In the genomic region with DNA sequence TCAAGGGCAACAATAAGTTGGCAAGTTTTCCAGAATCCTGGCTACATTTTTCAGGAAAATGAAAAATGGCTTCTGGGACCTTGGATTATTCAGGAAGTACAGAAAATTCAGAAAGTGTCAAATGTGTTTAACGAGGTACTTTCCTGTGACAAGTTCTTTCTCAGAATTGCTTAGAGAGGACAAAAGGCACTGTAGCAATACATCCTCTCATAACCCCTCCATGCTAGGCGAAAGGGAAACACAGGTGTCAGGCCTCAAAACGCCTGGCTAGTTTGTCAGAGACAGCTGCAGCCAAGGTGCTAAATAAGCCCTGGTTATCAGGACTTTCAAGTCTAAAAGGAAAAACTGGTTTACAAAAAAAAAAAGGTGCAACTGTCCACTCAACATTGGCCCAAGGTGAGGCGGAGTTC, we compare ENCODE assay signal across 13 cellular contexts.
DNase-seq lines count a peak whose midpoint lies in the region; ATAC-seq and TF ChIP-seq lines count a peak whose summit lies in the region.
"Had no signal": no experiment of that assay in that cellular context is flagged by ENCODE, and none has a peak within 500 bp of the region (broad histone marks: within the 10 kb centered on the region; RNA-seq: fewer than 3 reads in every experiment).

No MANE protein-coding gene starts in this region.

- H3K36me3 Mint-ChIP-seq in chondrocyte (ENCODE audit: low read depth), result peaks cover 14% of the 10 kb centered on the region

- no peaks in the 10 kb centered on the region for H3K36me3 ChIP-seq in body of pancreas (replicated peaks in 1 of 2; ENCODE audit: insufficient read depth in 1 of 2, low read depth in 2 of 2)

- TF ChIP-seq CTCF in body of pancreas (IDR thresholded peaks at IDR 0.05), result no peak
- no peak for TF ChIP-seq CTCF in chondrocyte (IDR thresholded peaks at IDR 0.05)

- H3K9me3 Mint-ChIP-seq in chondrocyte (ENCODE audit: low read depth), result peaks cover 3% of the 10 kb centered on the region

- no peaks in the 10 kb centered on the region for H3K9me3 ChIP-seq in body of pancreas
- H3K9me3 ChIP-seq: testis had no signal

- no peak overlapping the region for H3K4me3 ChIP-seq in body of pancreas
- H3K4me3 ChIP-seq: testis had no signal

- peak overlapping the region in 3 of 4 donors; percentile 32 to 73 (median 53) for H3K27ac ChIP-seq in body of pancreas
- H3K27ac ChIP-seq: C4-2B had no signal

- no peaks in the 10 kb centered on the region for H3K27me3 Mint-ChIP-seq in chondrocyte (ENCODE audit: low read depth)

- H3K4me3 Mint-ChIP-seq in chondrocyte (ENCODE audit: unreplicated experiment), result no peak overlapping the region

- no peak for TF ChIP-seq POLR2A in body of pancreas (IDR thresholded peaks at IDR 0.05)

- H3K27ac Mint-ChIP-seq in chondrocyte (ENCODE audit: unreplicated experiment), result no peak overlapping the region

- 29 to 38% methylated on average over 4 of the region's 4 CpGs for WGBS in body of pancreas, 2 donors

- H3K4me1 Mint-ChIP-seq in chondrocyte (ENCODE audit: low read depth), result peaks cover 53% of the 10 kb centered on the region

- peaks cover 23% of the 10 kb centered on the region for H3K4me1 ChIP-seq in body of pancreas
- H3K4me1 ChIP-seq: testis had no signal

- no peaks in the 10 kb centered on the region for H3K27me3 ChIP-seq in body of pancreas
- H3K27me3 ChIP-seq: testis had no signal

- peak; percentile 71 for DNase-seq in GF-D8 (lab: John Stamatoyannopoulos, UW)
- peak in 2 of 4 donors; percentile 13 to 19 for DNase-seq in body of pancreas
- DNase-seq in NCI-H1436 treated with DMSO at 0.1 percent for 48 hours (lab: John Stamatoyannopoulos, UW), result no peak
- DNase-seq in chondrocyte (ENCODE audit: low spot score), result no peak
- DNase-seq in NCI-H1092 (lab: John Stamatoyannopoulos, UW), result no peak
- DNase-seq: NCI-H345; stimulated activated CD4-positive, alpha-beta T cell treated with anti-CD3 and anti-CD28 coated beads, Interleukin-4, amount 100 ng/mL, for 4 hours; testis had no signal

- ATAC-seq in GM19351 (IDR thresholded peaks at IDR 0.05; ENCODE audit: unreplicated experiment) (peak; percentile 85), HG03342 (IDR thresholded peaks at IDR 0.05; ENCODE audit: unreplicated experiment) (peak; percentile 59), body of pancreas (peak; percentile 48), HG03045 (IDR thresholded peaks at IDR 0.05; ENCODE audit: unreplicated experiment) (no peak)
- ATAC-seq: HCT116 had no signal

- intact Hi-C loops in body of pancreas (cut with DNase I), result no loop called here
